In the genomic region with DNA sequence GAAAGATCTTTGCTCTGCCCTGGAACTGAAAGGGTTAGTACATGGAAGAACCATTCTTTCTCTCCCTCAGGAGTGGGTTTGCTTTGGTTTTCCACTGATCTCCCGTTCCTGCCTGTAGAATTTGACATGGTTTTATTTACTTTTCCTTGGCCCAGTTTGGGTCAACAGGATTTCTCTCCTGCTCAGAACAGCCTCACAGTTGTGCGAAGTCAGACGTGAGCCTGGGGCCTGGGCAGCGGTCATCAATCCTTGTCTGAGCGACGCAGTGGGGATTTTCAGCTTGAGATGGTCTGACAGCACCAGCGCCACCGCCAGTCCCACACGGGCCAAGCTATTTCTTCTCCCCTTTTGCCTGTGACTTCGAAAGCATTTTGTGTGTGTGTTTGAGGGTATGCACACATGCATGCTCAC, we compare ENCODE assay signal across 17 cellular contexts. TPM values are rescaled to one million over a fixed set of nuclear protein-coding genes. Genes with fewer than 3 reads are reported as not detected.
DNase-seq lines count a peak whose midpoint lies in the region; ATAC-seq and TF ChIP-seq lines count a peak whose summit lies in the region.
"Had no signal": no experiment of that assay in that cellular context is flagged by ENCODE, and none has a peak within 500 bp of the region (broad histone marks: within the 10 kb centered on the region; RNA-seq: fewer than 3 reads in every experiment).

No MANE protein-coding gene starts in this region.

- peaks cover 14 to 47% of the 10 kb centered on the region in 2 donors for H3K36me3 ChIP-seq in neuronal stem cell (replicated peaks in 1 of 2; ENCODE audit: control insufficient read depth in 2 of 2, insufficient read depth in 2 of 2, low read length in 2 of 2)
- H3K36me3 ChIP-seq in mesendoderm (ENCODE audit: control insufficient read depth, insufficient read depth, low read length) = no peaks in the 10 kb centered on the region
- H3K36me3 ChIP-seq: Peyer's patch had no signal

- no peak overlapping the region for H3K14ac ChIP-seq in neuronal stem cell (ENCODE audit: low read length)

- H3K4me3 Mint-ChIP-seq in stimulated activated naive CD8-positive, alpha-beta T cell treated with anti-CD3 and anti-CD28 coated beads, Interleukin-15, amount 100 ng/mL, for 72 hours = no peak overlapping the region
- H3K4me3 Mint-ChIP-seq: HFFc6, IgD-negative memory B cell had no signal

- peak; percentile 75 for ATAC-seq in left lobe of liver
- ATAC-seq in GM18861 (IDR thresholded peaks at IDR 0.05; ENCODE audit: unreplicated experiment) = no peak
- no peak for ATAC-seq in stimulated activated naive CD8-positive, alpha-beta T cell treated with anti-CD3 and anti-CD28 coated beads, Interleukin-15, amount 100 ng/mL, for 72 hours

- no peak overlapping the region for H4K91ac ChIP-seq in neuronal stem cell (ENCODE audit: low read depth, low read length, poor library complexity)

- H3K9ac ChIP-seq in neuronal stem cell (ENCODE audit: low read depth, low read length, poor library complexity) = no peak overlapping the region
- H3K9ac ChIP-seq in mesendoderm (ENCODE audit: low read length) = no peak overlapping the region

- peak overlapping the region; percentile 73 for H3K18ac ChIP-seq in neuronal stem cell (ENCODE audit: low read length)
- no peak overlapping the region for H3K18ac ChIP-seq in mesendoderm (ENCODE audit: low read length)

- H3K9me3 ChIP-seq in neuronal stem cell (replicated peaks in 1 of 2; ENCODE audit: control insufficient read depth in 2 of 2, insufficient read depth in 1 of 2, low read depth in 1 of 2, low read length in 2 of 2) = no peaks in the 10 kb centered on the region
- H3K9me3 ChIP-seq: Peyer's patch had no signal

- H2BK15ac ChIP-seq in neuronal stem cell (ENCODE audit: low read length) (no peak overlapping the region), mesendoderm (replicated peaks; ENCODE audit: low read depth) (no peak overlapping the region)

- no peak overlapping the region for H2AFZ ChIP-seq in neuronal stem cell (ENCODE audit: low read length)

- H3K56ac ChIP-seq in mesendoderm (ENCODE audit: low read length) = no peak overlapping the region

- H2AK5ac ChIP-seq in neuronal stem cell (ENCODE audit: low read depth, low read length) = no peak overlapping the region
- H2AK5ac ChIP-seq in mesendoderm (ENCODE audit: low read length) = no peak overlapping the region

- H2BK12ac ChIP-seq in neuronal stem cell (ENCODE audit: low read length) = no peak overlapping the region

- peaks cover 4 to 37% of the 10 kb centered on the region in 2 donors for H3K4me1 ChIP-seq in neuronal stem cell (ENCODE audit: control insufficient read depth in 2 of 2, insufficient read depth in 1 of 2, low read depth in 1 of 2, low read length in 2 of 2)
- no peaks in the 10 kb centered on the region for H3K4me1 ChIP-seq in mesendoderm (ENCODE audit: control insufficient read depth, low read depth, low read length)
- H3K4me1 ChIP-seq: Peyer's patch had no signal

- H3K4me3 ChIP-seq in neuronal stem cell (ENCODE audit: low read length in 2 of 2) (no peak overlapping the region), mesendoderm (ENCODE audit: low read length) (no peak overlapping the region)
- H3K4me3 ChIP-seq: Peyer's patch had no signal

- DNase-seq in ELF-1 (ENCODE audit: low read depth, low spot score) (peak; percentile 49), left lobe of liver (ENCODE audit: low spot score) (peak; percentile 70), neuronal stem cell (ENCODE audit: low spot score) (no peak), kidney glomerular epithelial cell (lab: John Stamatoyannopoulos, UW) (no peak), mesendoderm (no peak)
- no peak for DNase-seq in stimulated activated naive CD8-positive, alpha-beta T cell treated with anti-CD3 and anti-CD28 coated beads, Interleukin-15, amount 100 ng/mL, for 72 hours
- DNase-seq: C1 segment of cervical spinal cord, HFFc6, NCI-H1417, NCI-H1930, NCI-H2171 treated with DMSO at 0.1 percent for 48 hours, Peyer's patch, Right ventricle myocardium superior had no signal

- no peaks in the 10 kb centered on the region for H3K27me3 ChIP-seq in neuronal stem cell (ENCODE audit: control insufficient read depth in 3 of 3, insufficient read depth in 3 of 3, low read depth in 1 of 3, low read length in 3 of 3)
- H3K27me3 ChIP-seq in mesendoderm (ENCODE audit: insufficient read depth, low read length, poor library complexity) = no peaks in the 10 kb centered on the region
- H3K27me3 ChIP-seq: Peyer's patch had no signal

- H3K4me1 Mint-ChIP-seq in stimulated activated naive CD8-positive, alpha-beta T cell treated with anti-CD3 and anti-CD28 coated beads, Interleukin-15, amount 100 ng/mL, for 72 hours = no peaks in the 10 kb centered on the region
- H3K4me1 Mint-ChIP-seq: IgD-negative memory B cell had no signal

- H3K79me2 ChIP-seq in mesendoderm (ENCODE audit: control insufficient read depth, insufficient read depth, low read length) = no peaks in the 10 kb centered on the region

- H3K23ac ChIP-seq in neuronal stem cell (ENCODE audit: low read depth, low read length, poor library complexity) (no peak overlapping the region), mesendoderm (ENCODE audit: low read length) (no peak overlapping the region)

- H3K4ac ChIP-seq in neuronal stem cell (ENCODE audit: low read length) = no peak overlapping the region
- no peak overlapping the region for H3K4ac ChIP-seq in mesendoderm (ENCODE audit: low read depth, low read length)

- peaks cover 72% of the 10 kb centered on the region for H3K27me3 Mint-ChIP-seq in stimulated activated naive CD8-positive, alpha-beta T cell treated with anti-CD3 and anti-CD28 coated beads, Interleukin-15, amount 100 ng/mL, for 72 hours

- no peak overlapping the region for H3K27ac Mint-ChIP-seq in stimulated activated naive CD8-positive, alpha-beta T cell treated with anti-CD3 and anti-CD28 coated beads, Interleukin-15, amount 100 ng/mL, for 72 hours
- H3K27ac Mint-ChIP-seq: HFFc6, IgD-negative memory B cell had no signal

- no CpG with 5 or more reads among the region's 10 CpGs for WGBS in neuronal stem cell (ENCODE audit: extremely low coverage in 2 of 2, insufficient read length in 2 of 2, insufficient replicate concordance in 1 of 2), 2 donors
- no CpG with 5 or more reads among the region's 10 CpGs for WGBS in mesendoderm (ENCODE audit: extremely low coverage, insufficient coverage, low lambda C conversion rate)

- H4K8ac ChIP-seq in neuronal stem cell (ENCODE audit: low read depth, low read length) (peak overlapping the region; percentile 24), mesendoderm (ENCODE audit: low read depth, low read length) (no peak overlapping the region)

- peak overlapping the region; percentile 42 for H3K27ac ChIP-seq in VCaP
- peak overlapping the region; percentile 3 for H3K27ac ChIP-seq in neuronal stem cell (replicated peaks; ENCODE audit: low read length)
- H3K27ac ChIP-seq in mesendoderm (ENCODE audit: low read depth, low read length) = no peak overlapping the region
- H3K27ac ChIP-seq: Peyer's patch had no signal

- H2BK120ac ChIP-seq in neuronal stem cell (ENCODE audit: low read depth, low read length) = no peak overlapping the region
- no peak overlapping the region for H2BK120ac ChIP-seq in mesendoderm (ENCODE audit: low read depth, low read length)

- H3K9me3 Mint-ChIP-seq in stimulated activated naive CD8-positive, alpha-beta T cell treated with anti-CD3 and anti-CD28 coated beads, Interleukin-15, amount 100 ng/mL, for 72 hours = no peaks in the 10 kb centered on the region
- H3K9me3 Mint-ChIP-seq: IgD-negative memory B cell had no signal

- peaks cover 7% of the 10 kb centered on the region for H3K79me1 ChIP-seq in neuronal stem cell (ENCODE audit: low read depth, low read length)
- H3K79me1 ChIP-seq in mesendoderm (ENCODE audit: low read length) = no peaks in the 10 kb centered on the region

- H2BK5ac ChIP-seq in neuronal stem cell (ENCODE audit: low read length) (no peak overlapping the region), mesendoderm (ENCODE audit: low read length) (no peak overlapping the region)

- TF ChIP-seq CTCF in VCaP (conservative IDR thresholded peaks at IDR 0.05) = no peak

- no peak overlapping the region for H4K5ac ChIP-seq in mesendoderm (ENCODE audit: low read length)

- no peak overlapping the region for H3K4me2 ChIP-seq in neuronal stem cell (ENCODE audit: insufficient read depth, low read length, poor library complexity, severe bottlenecking)
- no peak overlapping the region for H3K4me2 ChIP-seq in mesendoderm (ENCODE audit: low read length)

RNA-seq across cellular contexts. Expression of a gene that starts 58.2 kb away (rescaled TPM):
- 75.6 TPM for total RNA-seq in left lobe of liver
- polyA plus RNA-seq in neuronal stem cell (2013, experiment 1 of 2) = 180 TPM
- 179 TPM for polyA plus RNA-seq in neuronal stem cell (2013, experiment 2 of 2)
- 0.17 TPM for polyA plus RNA-seq in mesendoderm (2013, experiment 1 of 2)
- 0.17 TPM for polyA plus RNA-seq in mesendoderm (2013, experiment 2 of 2)
- total RNA-seq: A172, HFFc6 had no signal
- polyA plus RNA-seq: IgD-negative memory B cell had no signal

Comparison
In these comparisons a context has a peak if more than half of its experiments do, and no peak if none do; other contexts are left out.
1. DNase-seq: peak in ELF-1 (single experiment) and left lobe of liver (single experiment); none in neuronal stem cell (single experiment), kidney glomerular epithelial cell (single experiment), stimulated activated naive CD8-positive, alpha-beta T cell treated with anti-CD3 and anti-CD28 coated beads, Interleukin-15, amount 100 ng/mL, for 72 hours (0 of 2) and mesendoderm (single experiment).